Comparison of ENCODE assay signal across 18 cellular contexts in genomic region chr12:46438256-46438655, GRCh38.
DNase-seq lines count a peak whose midpoint lies in the region; ATAC-seq, FAIRE-seq and TF ChIP-seq lines count a peak whose summit lies in the region.
"Had no signal": no experiment of that assay in that cellular context is flagged by ENCODE, and none has a peak within 500 bp of the region (broad histone marks: within the 10 kb centered on the region; RNA-seq: fewer than 3 reads in every experiment).

No MANE protein-coding gene starts in this region.

- H3K4me1 ChIP-seq in HCT116 (ENCODE audit: control insufficient read depth in 1 of 2, insufficient read depth in 2 of 2, low read length in 2 of 2) (peaks cover 74 to 97% of the 10 kb centered on the region in 2 experiments), GM12878 (ENCODE audit: control insufficient read depth, insufficient read depth, low read length) (no peaks in the 10 kb centered on the region), osteoblast (ENCODE audit: insufficient read depth, low read length) (peaks cover 18% of the 10 kb centered on the region)
- H3K4me1 ChIP-seq: BLaER1, Caco-2 had no signal

- RAD21 ChIA-PET in HCT116 (lab: Charles Lee; ENCODE audit: low non-redundant PET in 1 of 2, low total read pairs in 2 of 2, uncharacterized antibody in 2 of 2, unreplicated experiment in 2 of 2) (no interaction called here), GM12878 (lab: Charles Lee; ENCODE audit: unreplicated experiment) (no interaction called here)

- TF ChIP-seq POLR2A in HCT116 (IDR thresholded peaks at IDR 0.05; ENCODE audit: borderline replicate concordance, extremely low read depth, insufficient read depth, insufficient read length), result no peak
- TF ChIP-seq POLR2A in GM12878 (IDR thresholded peaks at IDR 0.05; ENCODE audit: low read depth, low read length), result no peak

- SMC1A ChIA-PET in GM12878 (lab: Charles Lee; ENCODE audit: uncharacterized antibody, unreplicated experiment), result no interaction called here

- FAIRE-seq in GM12878 (lab: Jason Lieb, UNC), result peak; percentile 41
- FAIRE-seq: GM19239, HTR-8/SVneo had no signal

- in situ Hi-C loops in GM12878 (cut with MboI), result no loop called here

- H3K27ac ChIP-seq in HCT116 (ENCODE audit: low read depth, low read length) (0 out of 2 replicates have a peak overlapping the region, but pooled peaks have one; percentile 58), GM12878 (ENCODE audit: control insufficient read depth, insufficient read depth) (no peak overlapping the region), osteoblast (ENCODE audit: low read depth, low read length) (no peak overlapping the region)
- H3K27ac ChIP-seq: BLaER1 had no signal

- CTCF ChIA-PET in HCT116 (lab: Charles Lee), result no interaction called here
- CTCF ChIA-PET in GM12878 (lab: Yijun Ruan, JAX), result no interaction called here

- H2AFZ ChIP-seq in HCT116 (ENCODE audit: low read depth, low read length, poor library complexity, severe bottlenecking) (no peak overlapping the region), GM12878 (ENCODE audit: control insufficient read depth, low read depth, low read length) (no peak overlapping the region), osteoblast (ENCODE audit: low read length) (no peak overlapping the region)

- no TSS peak for BruUV-seq in HCT116 (replicated peaks; lab: Mats Ljungman, UMichigan)
- no TSS peak for BruUV-seq in GM12878 (replicated peaks; lab: Mats Ljungman, UMichigan)

- H3K9me3 ChIP-seq in HCT116 (ENCODE audit: control insufficient read depth in 1 of 2, insufficient read depth in 1 of 2, low read depth in 1 of 2, low read length in 2 of 2) (no peaks in the 10 kb centered on the region), GM12878 (replicated peaks; ENCODE audit: control insufficient read depth, insufficient read depth, low read length) (no peaks in the 10 kb centered on the region; the same call in 2 of the 3 replicates), osteoblast (ENCODE audit: low read depth, low read length) (no peaks in the 10 kb centered on the region)
- H3K9me3 ChIP-seq: A549, BLaER1, Caco-2 had no signal

- whole genome bisulfite sequencing in GM12878 (ENCODE audit: insufficient coverage, insufficient replicate concordance, low lambda C conversion rate, missing lambda C conversion rate), result 97% methylated on average over 4 of the region's 4 CpGs

- H3K36me3 ChIP-seq in HCT116 (ENCODE audit: control insufficient read depth in 1 of 2, insufficient read depth in 2 of 2, low read length in 2 of 2) (no peaks in the 10 kb centered on the region), GM12878 (ENCODE audit: control insufficient read depth in 2 of 2, insufficient read depth in 2 of 2, low read length in 1 of 2) (no peaks in the 10 kb centered on the region), osteoblast (ENCODE audit: insufficient read depth, low read length) (no peaks in the 10 kb centered on the region)
- H3K36me3 ChIP-seq: BLaER1 had no signal

- no peak for TF ChIP-seq RAD21 in HCT116 (IDR thresholded peaks at IDR 0.05; ENCODE audit: low read depth)
- no peak for TF ChIP-seq RAD21 in GM12878 (IDR thresholded peaks at IDR 0.05; ENCODE audit: insufficient read depth, low read depth, low read length)

- H4K20me1 ChIP-seq in HCT116 (ENCODE audit: insufficient read depth) (no peaks in the 10 kb centered on the region), GM12878 (ENCODE audit: control insufficient read depth, insufficient read depth) (no peaks in the 10 kb centered on the region), osteoblast (ENCODE audit: insufficient read depth, low read length) (no peaks in the 10 kb centered on the region)
- H4K20me1 ChIP-seq: BLaER1 had no signal

- H3K9me2 ChIP-seq in HCT116 (ENCODE audit: insufficient read depth), result no peaks in the 10 kb centered on the region

- ATAC-seq in HCT116 (no peak), GM12878 (no peak), GM21447 (IDR thresholded peaks at IDR 0.05; ENCODE audit: unreplicated experiment) (no peak), GM21390 (IDR thresholded peaks at IDR 0.05; ENCODE audit: unreplicated experiment) (no peak)
- ATAC-seq: A549 had no signal

- H3K79me2 ChIP-seq in HCT116 (ENCODE audit: insufficient read depth, low read length) (no peaks in the 10 kb centered on the region; the same call in 1 of the 2 replicates), GM12878 (ENCODE audit: control insufficient read depth, insufficient read depth, low read length) (no peaks in the 10 kb centered on the region), osteoblast (ENCODE audit: insufficient read depth, low read length) (no peaks in the 10 kb centered on the region)

- no peaks in the 10 kb centered on the region for H3K27me3 ChIP-seq in HCT116 (ENCODE audit: insufficient read depth, low read length)
- no peaks in the 10 kb centered on the region for H3K27me3 ChIP-seq in GM12878 (replicated peaks in 1 of 2; ENCODE audit: control insufficient read depth in 2 of 2, insufficient read depth in 2 of 2, low read length in 1 of 2)
- no peaks in the 10 kb centered on the region for H3K27me3 ChIP-seq in osteoblast (ENCODE audit: insufficient read depth, low read length)
- H3K27me3 ChIP-seq: BLaER1 had no signal

- DNase-seq in HCT116 (ENCODE audit: low read depth, low spot score) (no peak), GM12878 (ENCODE audit: low read depth, low spot score) (no peak), iris pigment epithelial cell (ENCODE audit: low read depth) (peak; percentile 42), NCI-H774 (lab: John Stamatoyannopoulos, UW) (no peak), osteoblast (ENCODE audit: insufficient read length, low spot score, missing footprints) (no peak)
- DNase-seq: AML-193; Caco-2; CD8-positive, alpha-beta memory T cell; DND-41; GDM1; H7; KBM-7 had no signal

- no peak for TF ChIP-seq CTCF in HCT116 (IDR thresholded peaks at IDR 0.05 in 2 of 3, conservative IDR thresholded peaks at IDR 0.05 in 1 of 3; ENCODE audit: borderline replicate concordance in 1 of 3, insufficient read depth in 1 of 3, low read depth in 2 of 3, low read length in 2 of 3)
- TF ChIP-seq CTCF in GM12878 (IDR thresholded peaks at IDR 0.05 in 2 of 3, conservative IDR thresholded peaks at IDR 0.05 in 1 of 3; ENCODE audit: control insufficient read depth in 2 of 3, extremely low read depth in 1 of 3, insufficient read depth in 1 of 3, low read depth in 3 of 3, low read length in 3 of 3), result no peak
- TF ChIP-seq CTCF in osteoblast (IDR thresholded peaks at IDR 0.05; ENCODE audit: extremely low read depth, low read depth, low read length), result no peak

- intact Hi-C loops in HCT116 (cut with micrococcal nuclease), result no loop called here
- intact Hi-C loops in GM12878 (cut with micrococcal nuclease; ENCODE audit: unreplicated experiment), result no loop called here

- H3K9ac ChIP-seq in HCT116 (ENCODE audit: low read length) (peak overlapping the region; percentile 15; the same call in 1 of the 2 replicates), GM12878 (ENCODE audit: control insufficient read depth, insufficient read depth, low read length) (no peak overlapping the region)
- H3K9ac ChIP-seq: BLaER1 had no signal

- no peak for TF ChIP-seq EP300 in GM12878 (IDR thresholded peaks at IDR 0.05; ENCODE audit: borderline replicate concordance in 1 of 2, control insufficient read depth in 1 of 2, low read depth in 2 of 2, low read length in 2 of 2)

- POLR2A ChIA-PET in HCT116 (lab: Charles Lee), result no interaction called here
- POLR2A ChIA-PET in GM12878 (lab: Charles Lee), result no interaction called here

- H3K4me2 ChIP-seq in HCT116 (ENCODE audit: low read length) (no peak overlapping the region), GM12878 (ENCODE audit: control insufficient read depth, insufficient read depth) (no peak overlapping the region), osteoblast (ENCODE audit: insufficient read depth, low read length) (no peak overlapping the region)
- H3K4me2 ChIP-seq: A549, BLaER1 had no signal

- H3K4me3 ChIP-seq in HCT116 (replicated peaks in 1 of 2; ENCODE audit: low read depth in 1 of 2, low read length in 2 of 2) (no peak overlapping the region), GM12878 (no peak overlapping the region), osteoblast (ENCODE audit: insufficient read depth, low read length) (no peak overlapping the region)
- H3K4me3 ChIP-seq: A549, BLaER1 had no signal

TF ChIP-seq in HCT116, 20 proteins besides CTCF, POLR2A, EP300 and RAD21:
- TF ChIP-seq YY1 (IDR thresholded peaks at IDR 0.05; ENCODE audit: extremely low read depth, insufficient replicate concordance, low read depth, low read length) (no peak), ATF3 (IDR thresholded peaks at IDR 0.05) (no peak), EZH2 (IDR thresholded peaks at IDR 0.05) (no peak), TCF7L2 (IDR thresholded peaks at IDR 0.05; ENCODE audit: borderline replicate concordance, extremely low read depth, insufficient read depth, insufficient read length) (no peak), SP1 (IDR thresholded peaks at IDR 0.05; ENCODE audit: low read depth) (no peak), CBX3 (IDR thresholded peaks at IDR 0.05; ENCODE audit: low read depth) (no peak), MAX (IDR thresholded peaks at IDR 0.05) (no peak), SIN3A (IDR thresholded peaks at IDR 0.05; ENCODE audit: low read depth) (no peak), JUND (IDR thresholded peaks at IDR 0.05) (no peak)

TF ChIP-seq in GM12878, 131 proteins besides CTCF, POLR2A, EP300 and RAD21 (continues in another document):
- TF ChIP-seq CEBPB (IDR thresholded peaks at IDR 0.05; ENCODE audit: borderline replicate concordance in 1 of 2, low read depth in 2 of 2, low read length in 2 of 2), result no peak
- TF ChIP-seq MTA2 (IDR thresholded peaks at IDR 0.05; ENCODE audit: low read depth), result no peak
- no peak for TF ChIP-seq ATF2 (IDR thresholded peaks at IDR 0.05; ENCODE audit: low read length)
